35 cellular contexts compared by ENCODE assay signal in the genomic region with DNA sequence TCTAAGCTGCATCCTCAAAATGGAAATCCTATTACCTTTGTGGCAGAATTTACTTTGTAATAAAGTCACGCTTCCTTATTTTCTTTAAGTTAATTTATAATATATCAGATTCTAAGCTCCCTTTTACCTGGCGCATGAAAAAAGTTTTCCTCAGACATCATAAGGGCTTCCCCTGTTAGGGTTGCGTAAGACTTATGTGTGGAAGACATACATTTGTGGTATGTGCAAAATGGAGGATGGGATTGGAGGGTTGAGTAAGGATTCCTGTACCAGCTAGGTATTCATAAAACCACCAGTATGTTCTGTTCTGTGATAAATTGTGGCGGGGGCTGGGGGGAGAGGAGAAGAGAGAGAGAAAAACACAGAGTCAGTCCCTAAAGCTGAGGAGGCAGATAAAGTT.
"Had no signal": no experiment of that assay in that cellular context is flagged by ENCODE, and none has a peak within 500 bp of the region (broad histone marks: within the 10 kb centered on the region; RNA-seq: fewer than 3 reads in every experiment).

No MANE protein-coding gene starts in this region.

- H3K27me3 ChIP-seq: MG63 had no signal

- DNase-seq: Karpas-422, Kasumi-1, MG63, MM.1S, MV-4-11, NCI-H1048, NCI-H1092, NCI-H1092 treated with DMSO at 0.1 percent for 48 hours, NCI-H1105, NCI-H1105 treated with DMSO at 0.1 percent for 48 hours, NCI-H1417, NCI-H1417 treated with DMSO at 0.1 percent for 48 hours, NCI-H1436, NCI-H1436 treated with DMSO at 0.1 percent for 48 hours, NCI-H146, NCI-H1694, NCI-H1694 treated with DMSO at 0.1 percent for 48 hours, NCI-H187, NCI-H187 treated with DMSO at 0.1 percent for 48 hours, NCI-H1930, NCI-H2029, NCI-H2029 treated with DMSO at 0.1 percent for 48 hours, NCI-H2081, NCI-H2081 treated with DMSO at 0.1 percent for 48 hours, NCI-H2107, NCI-H2171, NCI-H2171 treated with DMSO at 0.1 percent for 48 hours, NCI-H2227 treated with DMSO at 0.1 percent for 48 hours, NCI-H226, NCI-H345, NCI-H446, NCI-H446 treated with DMSO at 0.1 percent for 48 hours, NCI-H510A, NCI-H510A treated with DMSO at 0.1 percent for 48 hours, NCI-H524 had no signal

- H3K4me3 ChIP-seq: MG63 had no signal

- H3K36me3 ChIP-seq: MG63 had no signal

- H3K9me3 ChIP-seq: MG63 had no signal
